Comparison of ENCODE assay signal across 18 cellular contexts in genomic region chr6:14670806-14671205, GRCh38.
DNase-seq lines count a peak whose midpoint lies in the region; ATAC-seq, FAIRE-seq and TF ChIP-seq lines count a peak whose summit lies in the region.
"Had no signal": no experiment of that assay in that cellular context is flagged by ENCODE, and none has a peak within 500 bp of the region (broad histone marks: within the 10 kb centered on the region; RNA-seq: fewer than 3 reads in every experiment).

No MANE protein-coding gene starts in this region.

- H3K9me3 Mint-ChIP-seq in activated CD4-positive, alpha-beta T cell treated with anti-CD3 and anti-CD28 coated beads for 36 hours (ENCODE audit: low read depth), result no peaks in the 10 kb centered on the region

- H3K27me3 ChIP-seq in HepG2 (ENCODE audit: control insufficient read depth in 1 of 2, insufficient read depth in 2 of 2, low read length in 2 of 2) (no peaks in the 10 kb centered on the region; a peak in 1 of 5 replicates), right lobe of liver (no peaks in the 10 kb centered on the region), foreskin keratinocyte (no peaks in the 10 kb centered on the region), H7 (ENCODE audit: control insufficient read depth, insufficient read depth, low read length) (no peaks in the 10 kb centered on the region)

- H3K27ac ChIP-seq in HepG2 (ENCODE audit: extremely low read length, insufficient read depth, low read length) (no peak overlapping the region), right lobe of liver (no peak overlapping the region), foreskin keratinocyte (peak overlapping the region; percentile 82)

- no peaks in the 10 kb centered on the region for H3K79me2 ChIP-seq in HepG2 (ENCODE audit: insufficient read depth, low read length)

- TF ChIP-seq CTCF in HepG2 (CRISPR knock-in tag; IDR thresholded peaks at IDR 0.05) (no peak), right lobe of liver (IDR thresholded peaks at IDR 0.05) (no peak), foreskin keratinocyte (conservative IDR thresholded peaks at IDR 0.05) (no peak)

- no peak overlapping the region for H3K4me3 Mint-ChIP-seq in T-helper 17 cell
- H3K4me3 Mint-ChIP-seq in activated CD4-positive, alpha-beta T cell treated with anti-CD3 and anti-CD28 coated beads for 36 hours, result no peak overlapping the region
- H3K4me3 Mint-ChIP-seq: CD4-positive, CD25-positive, alpha-beta regulatory T cell had no signal

- WGBS in HepG2 (ENCODE audit: low lambda C conversion rate), result 31% methylated on average over 7 of the region's 7 CpGs
- WGBS in right lobe of liver (ENCODE audit: insufficient coverage, low coverage, low lambda C conversion rate, missing lambda C conversion rate), result 65% methylated on average over 6 of the region's 7 CpGs

- H3K27ac Mint-ChIP-seq in T-helper 17 cell, result peak overlapping the region; percentile 10
- H3K27ac Mint-ChIP-seq in activated CD4-positive, alpha-beta T cell treated with anti-CD3 and anti-CD28 coated beads for 36 hours, result no peak overlapping the region

- H3K9ac ChIP-seq in HepG2 (ENCODE audit: insufficient read depth, low read depth, low read length), result no peak overlapping the region

- in situ Hi-C loops in HepG2 (cut with HindIII; ENCODE audit: extremely low pct_ligation_motif_present, low pct_unique_long_range_greater_than_20kb), result no loop called here

- intact Hi-C loops in HepG2 (cut with micrococcal nuclease; ENCODE audit: unreplicated experiment) (no loop called here), right lobe of liver (cut with DNase I) (no loop called here)
- intact Hi-C loops in activated CD4-positive, alpha-beta T cell treated with anti-CD3 and anti-CD28 coated beads for 36 hours (cut with DNase I, micrococcal nuclease), result loop anchor here in 1 of 2 experiments (10.0 kb wide), 2 partner anchors 514 to 954 kb away; no protein-coding TSS in a partner anchor

- no peak for TF ChIP-seq EP300 in HepG2 (IDR thresholded peaks at IDR 0.05; ENCODE audit: low read depth in 2 of 2, low read length in 2 of 2)
- TF ChIP-seq EP300 in HepG2 (CRISPR knock-in tag; IDR thresholded peaks at IDR 0.05; ENCODE audit: borderline replicate concordance), result no peak

- H3K4me1 ChIP-seq in HepG2 (ENCODE audit: insufficient read depth, low read length) (no peaks in the 10 kb centered on the region), right lobe of liver (no peaks in the 10 kb centered on the region), foreskin keratinocyte (peaks cover 50% of the 10 kb centered on the region)

- no peaks in the 10 kb centered on the region for H3K27me3 Mint-ChIP-seq in T-helper 17 cell
- no peaks in the 10 kb centered on the region for H3K27me3 Mint-ChIP-seq in activated CD4-positive, alpha-beta T cell treated with anti-CD3 and anti-CD28 coated beads for 36 hours

- ATAC-seq in HepG2 (no peak), right lobe of liver (no peak), T-helper 17 cell (no peak), foreskin keratinocyte (no peak), HG02938 (IDR thresholded peaks at IDR 0.05; ENCODE audit: unreplicated experiment) (no peak)
- no peak for ATAC-seq in activated CD4-positive, alpha-beta T cell treated with anti-CD3 and anti-CD28 coated beads for 36 hours
- ATAC-seq: HCT116, Panc1 had no signal

- H3K4me3 ChIP-seq in HepG2 (replicated peaks in 1 of 3; ENCODE audit: insufficient read depth in 1 of 3, low read depth in 2 of 3, low read length in 3 of 3) (no peak overlapping the region), right lobe of liver (no peak overlapping the region), H7 (ENCODE audit: insufficient read depth, low read depth, low read length) (no peak overlapping the region)

- no peaks in the 10 kb centered on the region for H4K20me1 ChIP-seq in HepG2 (ENCODE audit: insufficient read depth, low read length)

- FAIRE-seq in HepG2 (lab: Jason Lieb, UNC), result no peak
- FAIRE-seq: A204.1, GM18507 had no signal

- H3K4me1 Mint-ChIP-seq in T-helper 17 cell, result peaks cover 15% of the 10 kb centered on the region
- H3K4me1 Mint-ChIP-seq in activated CD4-positive, alpha-beta T cell treated with anti-CD3 and anti-CD28 coated beads for 36 hours, result peaks cover 42% of the 10 kb centered on the region
- H3K4me1 Mint-ChIP-seq: CD4-positive, CD25-positive, alpha-beta regulatory T cell had no signal

- H3K9me3 ChIP-seq in HepG2 (ENCODE audit: low read length), result no peaks in the 10 kb centered on the region
- H3K9me3 ChIP-seq in right lobe of liver, result no peaks in the 10 kb centered on the region
- H3K9me3 ChIP-seq in T-helper 17 cell (ENCODE audit: control insufficient read depth, low read length, poor library complexity, severe bottlenecking), result no peaks in the 10 kb centered on the region

- H3K36me3 ChIP-seq in HepG2 (replicated peaks in 1 of 2; ENCODE audit: control insufficient read depth in 1 of 2, insufficient read depth in 2 of 2, low read length in 2 of 2) (no peaks in the 10 kb centered on the region), right lobe of liver (no peaks in the 10 kb centered on the region), H7 (replicated peaks; ENCODE audit: control insufficient read depth, insufficient read depth, low read length) (no peaks in the 10 kb centered on the region)

- H3K36me3 Mint-ChIP-seq in T-helper 17 cell (ENCODE audit: low read depth), result no peaks in the 10 kb centered on the region
- no peaks in the 10 kb centered on the region for H3K36me3 Mint-ChIP-seq in activated CD4-positive, alpha-beta T cell treated with anti-CD3 and anti-CD28 coated beads for 36 hours (ENCODE audit: low read depth)
- H3K36me3 Mint-ChIP-seq: CD4-positive, CD25-positive, alpha-beta regulatory T cell had no signal

- DNase-seq in HepG2 (ENCODE audit: low spot score), result no peak
- no peak for DNase-seq in right lobe of liver
- DNase-seq in T-helper 17 cell, result no peak
- DNase-seq in foreskin keratinocyte, result no peak
- DNase-seq in H7, result no peak
- DNase-seq in activated CD4-positive, alpha-beta T cell treated with anti-CD3 and anti-CD28 coated beads for 36 hours, result no peak
- DNase-seq in Kasumi-1 (lab: John Stamatoyannopoulos, UW), result no peak
- DNase-seq: CD4-positive, CD25-positive, alpha-beta regulatory T cell; DMS53; NCI-H1048; NCI-H146; NCI-H748 treated with DMSO at 0.1 percent for 48 hours; SHP77 treated with DMSO at 0.1 percent for 48 hours had no signal

- POLR2A ChIA-PET in HepG2 (lab: Yijun Ruan, JAX), result no interaction called here
- POLR2A ChIA-PET in activated CD4-positive, alpha-beta T cell treated with anti-CD3 and anti-CD28 coated beads for 36 hours (lab: Charles Lee), result interaction anchor here (0.7 kb wide), 1 partner anchor 190 kb away, joined by 5 read pairs; no protein-coding TSS in a partner anchor

- TF ChIP-seq RAD21 in HepG2 (CRISPR knock-in tag; IDR thresholded peaks at IDR 0.05), result no peak

- no peak overlapping the region for H3K4me2 ChIP-seq in HepG2 (ENCODE audit: low read depth, low read length)

- CTCF ChIA-PET in HepG2 (lab: Yijun Ruan, JAX; ENCODE audit: low intra/inter-chr PET ratio, low total read pairs), result no interaction called here
- CTCF ChIA-PET in activated CD4-positive, alpha-beta T cell treated with anti-CD3 and anti-CD28 coated beads for 36 hours (lab: Charles Lee), result interaction anchor here (0.7 to 1.6 kb wide), 4 partner anchors 8 to 40 kb away, joined by 3 to 7 read pairs (median 4); no protein-coding TSS in a partner anchor

- BruUV-seq in HepG2 (replicated peaks; lab: Mats Ljungman, UMichigan), result no TSS peak

- TF ChIP-seq POLR2A in HepG2 (IDR thresholded peaks at IDR 0.05; ENCODE audit: insufficient read depth in 1 of 2, low read depth in 2 of 2, low read length in 2 of 2) (no peak), right lobe of liver (IDR thresholded peaks at IDR 0.05) (no peak)

- no peak overlapping the region for H2AFZ ChIP-seq in HepG2 (ENCODE audit: low read length)

TF ChIP-seq in HepG2, 621 proteins besides CTCF, POLR2A, EP300 and RAD21:
- no peak for TF ChIP-seq ZNF639 (CRISPR knock-in tag; conservative IDR thresholded peaks at IDR 0.05)
- peak; percentile 44; the same call in 1 of the 2 replicates for TF ChIP-seq CREB1 (IDR thresholded peaks at IDR 0.05)
- no peak for TF ChIP-seq CREB1 (CRISPR knock-in tag; IDR thresholded peaks at IDR 0.05)
